ENCODE assay signal across 24 cellular contexts in the genomic region with DNA sequence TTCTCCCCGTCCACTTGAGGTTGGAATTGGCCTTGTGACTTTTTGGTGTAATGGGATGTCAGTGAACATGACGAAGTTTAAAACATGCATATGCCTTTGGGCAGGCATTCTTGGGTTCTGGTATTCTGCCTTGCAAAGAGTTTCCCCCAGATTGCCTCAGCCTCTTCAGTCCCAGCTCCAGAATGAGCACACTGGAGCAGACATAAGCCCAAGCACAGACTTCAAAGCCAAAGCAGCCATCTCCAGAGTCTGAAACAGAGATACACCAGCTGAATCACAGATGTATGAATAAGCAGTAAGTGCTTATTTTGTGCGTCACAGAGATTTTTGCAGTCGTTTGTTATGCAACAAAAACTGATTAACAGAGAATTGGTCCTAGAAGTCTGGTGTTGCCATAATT.
DNase-seq lines count a peak whose midpoint lies in the region; ATAC-seq, FAIRE-seq and TF ChIP-seq lines count a peak whose summit lies in the region.
"Had no signal": no experiment of that assay in that cellular context is flagged by ENCODE, and none has a peak within 500 bp of the region (broad histone marks: within the 10 kb centered on the region; RNA-seq: fewer than 3 reads in every experiment).

No MANE protein-coding gene starts in this region.

- POLR2A ChIA-PET in AG04449 (lab: Yijun Ruan, JAX), result no interaction called here

- no peak overlapping the region for H3K4me3 Mint-ChIP-seq in GM23338
- H3K4me3 Mint-ChIP-seq in natural killer cell treated with Interleukin-12 subunit alpha and Interleukin-12 subunit beta and Interleukin-15 and Interleukin-18, amount 100 ng/mL, for 72 hours, result no peak overlapping the region
- H3K4me3 Mint-ChIP-seq: activated B cell treated with CpG ODN at 0.5 μM for 24 hours; activated CD8-positive, alpha-beta T cell treated with anti-CD3 and anti-CD28 coated beads for 36 hours; activated naive CD8-positive, alpha-beta T cell; activated T-cell treated with anti-CD3 and anti-CD28 coated beads, Interleukin-2, amount 50 U/mL, for 24 hours; CD4-positive, alpha-beta T cell; nephron had no signal

- no peaks in the 10 kb centered on the region for H3K9me2 ChIP-seq in GM23338 (ENCODE audit: insufficient read depth)

- no peaks in the 10 kb centered on the region for H4K20me1 ChIP-seq in GM23338 (replicated peaks; ENCODE audit: insufficient read depth)

- H3K27ac ChIP-seq in GM23338 (ENCODE audit: low read depth), result no peak overlapping the region
- H3K27ac ChIP-seq: breast epithelium, prostate gland, SK-N-MC had no signal

- H3K4me1 Mint-ChIP-seq in GM23338, result peaks cover 5% of the 10 kb centered on the region; the same call in 1 of the 3 replicates
- H3K4me1 Mint-ChIP-seq in natural killer cell treated with Interleukin-12 subunit alpha and Interleukin-12 subunit beta and Interleukin-15 and Interleukin-18, amount 100 ng/mL, for 72 hours (ENCODE audit: low read depth in 2 of 2), result no peaks in the 10 kb centered on the region
- H3K4me1 Mint-ChIP-seq: activated B cell treated with CpG ODN at 0.5 μM for 24 hours, nephron had no signal

- TF ChIP-seq CTCF in AG04449 (IDR thresholded peaks at IDR 0.05; ENCODE audit: insufficient read depth, low read length, missing control alignments), result no peak
- TF ChIP-seq CTCF in GM23338 (conservative IDR thresholded peaks at IDR 0.05; ENCODE audit: low read depth in 2 of 2), result no peak
- TF ChIP-seq CTCF in foreskin fibroblast (IDR thresholded peaks at IDR 0.05; ENCODE audit: low read depth, low read length), result no peak

- no peaks in the 10 kb centered on the region for H3K27me3 ChIP-seq in GM23338 (ENCODE audit: insufficient read depth)
- H3K27me3 ChIP-seq: breast epithelium had no signal

- H3K9me3 Mint-ChIP-seq in GM23338, result peaks cover 1% of the 10 kb centered on the region; the same call in 1 of the 3 replicates
- H3K9me3 Mint-ChIP-seq in natural killer cell treated with Interleukin-12 subunit alpha and Interleukin-12 subunit beta and Interleukin-15 and Interleukin-18, amount 100 ng/mL, for 72 hours, result peaks cover 22% of the 10 kb centered on the region

- CTCF ChIA-PET in AG04449 (lab: Yijun Ruan, JAX), result no interaction called here

- no peak overlapping the region for H3K4me2 ChIP-seq in GM23338

- H3K79me2 ChIP-seq in GM23338 (replicated peaks; ENCODE audit: insufficient read depth), result no peaks in the 10 kb centered on the region

- H3K27me3 Mint-ChIP-seq in GM23338 (ENCODE audit: insufficient read depth, low read depth, poor library complexity), result no peaks in the 10 kb centered on the region
- no peaks in the 10 kb centered on the region for H3K27me3 Mint-ChIP-seq in natural killer cell treated with Interleukin-12 subunit alpha and Interleukin-12 subunit beta and Interleukin-15 and Interleukin-18, amount 100 ng/mL, for 72 hours
- H3K27me3 Mint-ChIP-seq: activated B cell treated with CpG ODN at 0.5 μM for 24 hours; activated CD8-positive, alpha-beta T cell treated with anti-CD3 and anti-CD28 coated beads for 36 hours; activated naive CD8-positive, alpha-beta T cell; activated T-cell treated with anti-CD3 and anti-CD28 coated beads, Interleukin-2, amount 50 U/mL, for 24 hours; CD4-positive, alpha-beta T cell had no signal

- FAIRE-seq in frontal cortex (lab: Jason Lieb, UNC), result no peak
- FAIRE-seq: keratinocyte had no signal

- no peak overlapping the region for H3K4me3 ChIP-seq in AG04449 (ENCODE audit: low read depth, low read length)
- no peak overlapping the region for H3K4me3 ChIP-seq in GM23338
- no peak overlapping the region for H3K4me3 ChIP-seq in foreskin fibroblast (ENCODE audit: low read depth in 1 of 2, low read length in 2 of 2)
- H3K4me3 ChIP-seq: breast epithelium, prostate gland, SK-N-MC had no signal

- H3K4me1 ChIP-seq in GM23338 (ENCODE audit: insufficient read depth), result no peaks in the 10 kb centered on the region
- H3K4me1 ChIP-seq: breast epithelium, prostate gland had no signal

- DNase-seq in AG04449 (ENCODE audit: low read depth, low spot score), result peak; percentile 19
- no peak for DNase-seq in GM23338 (ENCODE audit: low spot score)
- peak; percentile 2 for DNase-seq in astrocyte of the hippocampus (ENCODE audit: low read depth, low spot score)
- peak; percentile 69 to 93 for DNase-seq in foreskin fibroblast
- DNase-seq in natural killer cell treated with Interleukin-12 subunit alpha and Interleukin-12 subunit beta and Interleukin-15 and Interleukin-18, amount 100 ng/mL, for 72 hours (ENCODE audit: low spot score), result no peak
- no peak for DNase-seq in NK-92 (lab: John Stamatoyannopoulos, UW; ENCODE audit: unreplicated experiment)
- no peak for DNase-seq in central memory CD4-positive, alpha-beta T cell
- no peak for DNase-seq in frontal cortex (ENCODE audit: low spot score in 2 of 2)
- DNase-seq: 8988T; activated B cell treated with CpG ODN at 0.5 μM for 24 hours; activated CD8-positive, alpha-beta T cell treated with anti-CD3 and anti-CD28 coated beads for 36 hours; activated T-cell treated with anti-CD3 and anti-CD28 coated beads, Interleukin-2, amount 50 U/mL, for 24 hours; CD4-positive, alpha-beta T cell; erythroblast; MM.1S; NCI-H226; NCI-H82; stimulated activated CD4-positive, alpha-beta T cell treated with anti-CD3 and anti-CD28 coated beads, Interleukin-4, amount 100 ng/mL, for 24 hours had no signal

- no peak for ATAC-seq in GM23338
- ATAC-seq in natural killer cell treated with Interleukin-12 subunit alpha and Interleukin-12 subunit beta and Interleukin-15 and Interleukin-18, amount 100 ng/mL, for 72 hours, result no peak
- ATAC-seq: activated CD8-positive, alpha-beta T cell treated with anti-CD3 and anti-CD28 coated beads for 36 hours had no signal

- H3K36me3 ChIP-seq in GM23338 (ENCODE audit: insufficient read depth), result no peaks in the 10 kb centered on the region
- H3K36me3 ChIP-seq: breast epithelium, prostate gland had no signal

- peak overlapping the region; percentile 54; the same call in 1 of the 2 replicates for H2AFZ ChIP-seq in GM23338

- no peaks in the 10 kb centered on the region for H3K36me3 Mint-ChIP-seq in GM23338 (ENCODE audit: low read depth)
- H3K36me3 Mint-ChIP-seq in natural killer cell treated with Interleukin-12 subunit alpha and Interleukin-12 subunit beta and Interleukin-15 and Interleukin-18, amount 100 ng/mL, for 72 hours, result peaks cover 17% of the 10 kb centered on the region
- H3K36me3 Mint-ChIP-seq: activated naive CD8-positive, alpha-beta T cell had no signal

- H3K27ac Mint-ChIP-seq in GM23338, result no peak overlapping the region
- H3K27ac Mint-ChIP-seq in natural killer cell treated with Interleukin-12 subunit alpha and Interleukin-12 subunit beta and Interleukin-15 and Interleukin-18, amount 100 ng/mL, for 72 hours, result no peak overlapping the region
- H3K27ac Mint-ChIP-seq: activated B cell treated with CpG ODN at 0.5 μM for 24 hours; activated CD8-positive, alpha-beta T cell treated with anti-CD3 and anti-CD28 coated beads for 36 hours; activated naive CD8-positive, alpha-beta T cell; activated T-cell treated with anti-CD3 and anti-CD28 coated beads, Interleukin-2, amount 50 U/mL, for 24 hours; CD4-positive, alpha-beta T cell; nephron had no signal

- no peaks in the 10 kb centered on the region for H3F3A ChIP-seq in GM23338 (replicated peaks; ENCODE audit: low read depth)

TF ChIP-seq in GM23338, 12 proteins besides CTCF, POLR2A, EP300 and RAD21:
- TF ChIP-seq EZH2phosphoT487 (IDR thresholded peaks at IDR 0.05; ENCODE audit: unreplicated experiment) (no peak), JUNB (IDR thresholded peaks at IDR 0.05; ENCODE audit: unreplicated experiment) (no peak)
TF ChIP-seq in GM23338: peak in this region for 0.

Comparison
In these comparisons a context has a peak if more than half of its experiments do, and no peak if none do; other contexts are left out.
1. DNase-seq: peak in AG04449 (single experiment), astrocyte of the hippocampus (single experiment) and foreskin fibroblast (2 of 2); none in GM23338 (single experiment), natural killer cell treated with Interleukin-12 subunit alpha and Interleukin-12 subunit beta and Interleukin-15 and Interleukin-18, amount 100 ng/mL, for 72 hours (single experiment), NK-92 (single experiment), central memory CD4-positive, alpha-beta T cell (single experiment) and frontal cortex (0 of 2).